In genomic region chr20:2282181-2282580, GRCh38 we compare ENCODE assay signal across 29 cellular contexts. TPM values are rescaled to one million over a fixed set of nuclear protein-coding genes. Genes with fewer than 3 reads are reported as not detected.
"Had no signal": no experiment of that assay in that cellular context is flagged by ENCODE, and none has a peak within 500 bp of the region (broad histone marks: within the 10 kb centered on the region; RNA-seq: fewer than 3 reads in every experiment).

No MANE protein-coding gene starts in this region.

- H3K4me3 Mint-ChIP-seq: activated CD4-positive, alpha-beta memory T cell treated with anti-CD3 and anti-CD28 coated beads for 36 hours; activated CD4-positive, alpha-beta T cell treated with anti-CD3 and anti-CD28 coated beads, Interleukin-2, amount 10 ng/mL, durations not matched to agents 7 days and 5 days; activated naive CD4-positive, alpha-beta T cell treated with anti-CD3 and anti-CD28 coated beads for 36 hours; activated naive CD8-positive, alpha-beta T cell; activated T-cell treated with anti-CD3 and anti-CD28 coated beads, Interleukin-2, amount 50 U/mL, for 4 hours had no signal

- H3K27ac ChIP-seq: brain microvascular endothelial cell, SJCRH30, VCaP had no signal

- DNase-seq: activated CD4-positive, alpha-beta memory T cell treated with anti-CD3 and anti-CD28 coated beads for 36 hours; activated CD4-positive, alpha-beta T cell treated with anti-CD3 and anti-CD28 coated beads, Interleukin-2, amount 10 ng/mL, durations not matched to agents 7 days and 5 days; activated CD4-positive, CD25-positive, alpha-beta regulatory T cell; activated CD8-positive, alpha-beta memory T cell treated with anti-CD3 and anti-CD28 coated beads for 24 hours; activated effector memory CD4-positive, alpha-beta T cell treated with anti-CD3 and anti-CD28 coated beads, Interleukin-2, amount 50 U/mL, for 16 hours; activated naive CD4-positive, alpha-beta T cell treated with anti-CD3 and anti-CD28 coated beads for 36 hours; activated T-cell treated with anti-CD3 and anti-CD28 coated beads, Interleukin-2, amount 50 U/mL, for 4 hours; amygdala; brain microvascular endothelial cell; MM.1S; NCI-H1105; NCI-H1436; NCI-H1694 treated with DMSO at 0.1 percent for 48 hours; NCI-H2029 treated with DMSO at 0.1 percent for 48 hours; NCI-H345; NCI-H510A; NCI-H526 treated with DMSO at 0.1 percent for 48 hours; NK-92 treated with Interleukin-12 subunit alpha and Interleukin-12 subunit beta, amount 100 ng/mL, for 24 hours; OCI-M1; Right ventricle myocardium superior; RPMI8226; SJCRH30; SK-N-SH; T-helper 1 cell had no signal

- H3K27ac Mint-ChIP-seq: activated CD4-positive, alpha-beta memory T cell treated with anti-CD3 and anti-CD28 coated beads for 36 hours; activated CD4-positive, alpha-beta T cell treated with anti-CD3 and anti-CD28 coated beads, Interleukin-2, amount 10 ng/mL, durations not matched to agents 7 days and 5 days; activated naive CD4-positive, alpha-beta T cell treated with anti-CD3 and anti-CD28 coated beads for 36 hours; activated naive CD8-positive, alpha-beta T cell had no signal

- H3K9ac ChIP-seq: SK-N-SH had no signal

- H3K9me3 ChIP-seq: SJCRH30, SK-N-SH had no signal

- H3K9me3 Mint-ChIP-seq: activated CD4-positive, alpha-beta memory T cell treated with anti-CD3 and anti-CD28 coated beads for 36 hours; activated CD4-positive, alpha-beta T cell treated with anti-CD3 and anti-CD28 coated beads, Interleukin-2, amount 10 ng/mL, durations not matched to agents 7 days and 5 days; activated naive CD4-positive, alpha-beta T cell treated with anti-CD3 and anti-CD28 coated beads for 36 hours; activated T-cell treated with anti-CD3 and anti-CD28 coated beads, Interleukin-2, amount 50 U/mL, for 4 hours had no signal

- H3K4me3 ChIP-seq: SJCRH30 had no signal

- ATAC-seq: activated T-cell treated with anti-CD3 and anti-CD28 coated beads, Interleukin-2, amount 50 U/mL, for 4 hours; Panc1 had no signal

- H3K36me3 Mint-ChIP-seq: activated CD4-positive, alpha-beta memory T cell treated with anti-CD3 and anti-CD28 coated beads for 36 hours; activated naive CD8-positive, alpha-beta T cell had no signal

- H3K4me1 ChIP-seq: SJCRH30 had no signal

- H3K27me3 ChIP-seq: brain microvascular endothelial cell had no signal

- H3K36me3 ChIP-seq: brain microvascular endothelial cell, SJCRH30 had no signal

- H3K4me2 ChIP-seq: SK-N-SH had no signal

- H3K4me1 Mint-ChIP-seq: activated CD4-positive, alpha-beta T cell treated with anti-CD3 and anti-CD28 coated beads, Interleukin-2, amount 10 ng/mL, durations not matched to agents 7 days and 5 days had no signal

RNA-seq across cellular contexts. Expression of gene TGM3, which starts 13.6 kb away (rescaled TPM):
- total RNA-seq: activated CD4-positive, alpha-beta memory T cell treated with anti-CD3 and anti-CD28 coated beads for 36 hours; activated CD4-positive, alpha-beta T cell treated with anti-CD3 and anti-CD28 coated beads, Interleukin-2, amount 10 ng/mL, durations not matched to agents 7 days and 5 days; activated naive CD4-positive, alpha-beta T cell treated with anti-CD3 and anti-CD28 coated beads for 36 hours; cardiac septum; Right ventricle myocardium superior; SJCRH30; T-helper 2 cell treated with Interferon-gamma antibody and Interleukin-4, amounts not matched to agents 100 ng/mL and 5 ng/mL, for 36 hours had no signal
